ENCODE assay signal across 8 cellular contexts in the genomic region with DNA sequence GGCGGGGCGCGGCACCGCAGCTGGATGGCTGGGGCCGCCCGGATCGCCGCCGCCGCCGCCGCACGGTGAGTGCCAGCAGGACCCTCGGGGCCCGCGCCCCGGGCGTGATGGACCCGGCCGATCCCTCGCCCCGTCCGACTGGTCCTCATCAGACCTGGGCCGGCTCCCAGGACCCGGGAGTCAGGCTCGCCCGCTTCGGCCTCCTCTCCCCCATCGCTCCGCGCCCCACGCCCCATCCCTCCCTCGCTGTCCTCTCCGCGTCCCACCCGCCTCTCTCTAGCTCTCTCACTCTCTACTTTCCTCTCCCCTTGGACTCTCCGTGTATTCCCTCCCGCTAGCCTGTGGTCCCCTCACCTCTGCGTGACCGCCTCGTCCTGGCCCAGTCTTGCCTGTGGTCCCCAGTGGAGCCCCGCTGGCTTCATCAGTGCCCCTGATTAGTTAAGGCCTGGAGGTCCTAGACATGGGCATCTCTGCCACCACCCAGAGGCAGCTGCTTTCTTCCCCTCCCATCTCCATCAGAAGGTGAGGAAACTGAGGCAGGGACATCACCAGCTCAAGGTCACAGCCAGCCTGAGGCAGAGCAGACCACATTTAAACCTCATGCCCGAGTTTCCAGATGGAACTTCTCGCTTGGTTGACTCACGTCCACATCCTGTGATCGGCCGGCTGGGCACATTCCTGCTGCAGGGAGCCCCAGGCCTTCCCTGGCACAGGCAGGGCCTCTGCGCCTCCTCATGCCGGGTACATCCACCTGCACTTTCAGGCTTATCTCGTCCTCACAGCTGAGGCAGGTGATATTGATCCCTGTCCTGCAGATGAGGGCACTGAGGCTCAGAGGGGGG. TPM values are rescaled to one million over a fixed set of nuclear protein-coding genes. Genes with fewer than 3 reads are reported as not detected.
DNase-seq lines count a peak whose midpoint lies in the region; TF ChIP-seq lines count a peak whose summit lies in the region.

No MANE protein-coding gene starts in this region.

- no peaks in the 10 kb centered on the region for H3K9me3 Mint-ChIP-seq in activated CD4-positive, alpha-beta T cell treated with anti-CD3 and anti-CD28 coated beads, Interleukin-2, amount 10 ng/mL, durations not matched to agents 24 days and 14 days

- no peaks in the 10 kb centered on the region for H3K9me3 ChIP-seq in Loucy (ENCODE audit: insufficient read depth, low read depth, low read length)

- TF ChIP-seq CTCF in Loucy (conservative IDR thresholded peaks at IDR 0.05; ENCODE audit: low read length) = no peak
- peak; percentile 1 for TF ChIP-seq CTCF in brain microvascular endothelial cell (IDR thresholded peaks at IDR 0.05; ENCODE audit: low read depth, low read length, missing control alignments)

- no peaks in the 10 kb centered on the region for H3K27me3 ChIP-seq in Loucy (ENCODE audit: insufficient read depth, low read length, poor library complexity, severe bottlenecking)
- no peaks in the 10 kb centered on the region for H3K27me3 ChIP-seq in brain microvascular endothelial cell (replicated peaks)

- no peak for DNase-seq in activated CD4-positive, alpha-beta T cell treated with anti-CD3 and anti-CD28 coated beads, Interleukin-2, amount 10 ng/mL, durations not matched to agents 24 days and 14 days
- DNase-seq in activated CD4-positive, alpha-beta T cell treated with anti-CD3 and anti-CD28 coated beads, Interleukin-2, amount 50 U/mL, for 1 hour = no peak
- DNase-seq in brain microvascular endothelial cell = peak; percentile 69
- DNase-seq in iris pigment epithelial cell (ENCODE audit: low read depth) = peak; percentile 88
- DNase-seq in stimulated activated CD8-positive, alpha-beta memory T cell treated with anti-CD3 and anti-CD28 coated beads, Interleukin-4, amount 100 ng/mL, for 48 hours = peak; percentile 52
- no peak for DNase-seq in SIG-M5 (lab: John Stamatoyannopoulos, UW)
- DNase-seq in inferior parietal cortex (ENCODE audit: extremely low spot score) = no peak

- peaks cover 19% of the 10 kb centered on the region for H3K4me1 Mint-ChIP-seq in activated CD4-positive, alpha-beta T cell treated with anti-CD3 and anti-CD28 coated beads, Interleukin-2, amount 10 ng/mL, durations not matched to agents 24 days and 14 days

- peak overlapping the region; percentile 79 for H3K9ac ChIP-seq in Loucy (ENCODE audit: low read depth, low read length, poor library complexity, severe bottlenecking)

- H3K4me3 ChIP-seq in Loucy (ENCODE audit: low read length, poor library complexity, severe bottlenecking) (peak overlapping the region; percentile 81), brain microvascular endothelial cell (ENCODE audit: low read depth, low read length) (peak overlapping the region; percentile 89)

- peak overlapping the region; percentile 97 for H3K27ac Mint-ChIP-seq in activated CD4-positive, alpha-beta T cell treated with anti-CD3 and anti-CD28 coated beads, Interleukin-2, amount 10 ng/mL, durations not matched to agents 24 days and 14 days

- H3K4me2 ChIP-seq in Loucy (ENCODE audit: low read depth, low read length, poor library complexity, severe bottlenecking) = peak overlapping the region; percentile 93

- H3F3A ChIP-seq in Loucy (ENCODE audit: low read depth) = no peaks in the 10 kb centered on the region

- no peaks in the 10 kb centered on the region for H3K27me3 Mint-ChIP-seq in activated CD4-positive, alpha-beta T cell treated with anti-CD3 and anti-CD28 coated beads, Interleukin-2, amount 10 ng/mL, durations not matched to agents 24 days and 14 days

- peaks cover 6% of the 10 kb centered on the region for H3K36me3 Mint-ChIP-seq in activated CD4-positive, alpha-beta T cell treated with anti-CD3 and anti-CD28 coated beads, Interleukin-2, amount 10 ng/mL, durations not matched to agents 24 days and 14 days (ENCODE audit: low read depth)

- intact Hi-C loops in activated CD4-positive, alpha-beta T cell treated with anti-CD3 and anti-CD28 coated beads, Interleukin-2, amount 10 ng/mL, durations not matched to agents 24 days and 14 days (cut with micrococcal nuclease) = loop anchor here (1.0 kb wide), 4 partner anchors 17 to 232 kb away; a partner anchor contains a TSS

- H3K4me3 Mint-ChIP-seq in activated CD4-positive, alpha-beta T cell treated with anti-CD3 and anti-CD28 coated beads, Interleukin-2, amount 10 ng/mL, durations not matched to agents 24 days and 14 days = peak overlapping the region; percentile 97

- peak overlapping the region; percentile 85 for H3K27ac ChIP-seq in brain microvascular endothelial cell

- peak overlapping the region; percentile 72 for H2AFZ ChIP-seq in Loucy (ENCODE audit: low read length)

- no peaks in the 10 kb centered on the region for H3K36me3 ChIP-seq in Loucy (ENCODE audit: insufficient read depth, low read length)
- peaks cover 17% of the 10 kb centered on the region for H3K36me3 ChIP-seq in brain microvascular endothelial cell (replicated peaks)

- peaks cover 21% of the 10 kb centered on the region for H3K4me1 ChIP-seq in Loucy (ENCODE audit: insufficient read depth, low read length, poor library complexity, severe bottlenecking)

- no peaks in the 10 kb centered on the region for H3K9me2 ChIP-seq in Loucy (replicated peaks; ENCODE audit: low read depth, low read length)

- no peaks in the 10 kb centered on the region for H4K20me1 ChIP-seq in Loucy (ENCODE audit: insufficient read depth, low read length, poor library complexity, severe bottlenecking)

- in situ Hi-C loops in brain microvascular endothelial cell (cut with HindIII; ENCODE audit: low pct_ligation_motif_present, low sequenced_read_pairs) = no loop called here

- peaks cover 14% of the 10 kb centered on the region; the same call in 1 of the 2 replicates for H3K79me2 ChIP-seq in Loucy (ENCODE audit: insufficient read depth, low read length)

RNA-seq across cellular contexts. Expression of a gene that starts 0.4 kb away (rescaled TPM):
- total RNA-seq in activated CD4-positive, alpha-beta T cell treated with anti-CD3 and anti-CD28 coated beads, Interleukin-2, amount 10 ng/mL, durations not matched to agents 24 days and 14 days = 13.2 and 13.3 TPM in 2 replicates

RNA-seq across cellular contexts. Expression of a gene that starts 17.4 kb away (rescaled TPM):
- total RNA-seq in activated CD4-positive, alpha-beta T cell treated with anti-CD3 and anti-CD28 coated beads, Interleukin-2, amount 10 ng/mL, durations not matched to agents 24 days and 14 days = 230 and 234 TPM in 2 replicates

RNA-seq across cellular contexts. Expression of a gene that starts 30.5 kb away (rescaled TPM):
- total RNA-seq in activated CD4-positive, alpha-beta T cell treated with anti-CD3 and anti-CD28 coated beads, Interleukin-2, amount 10 ng/mL, durations not matched to agents 24 days and 14 days = not detected in 2 replicates

RNA-seq across cellular contexts. Expression of a gene that starts 40.1 kb away (rescaled TPM):
- 0.42 and 1.0 TPM in 2 replicates for total RNA-seq in activated CD4-positive, alpha-beta T cell treated with anti-CD3 and anti-CD28 coated beads, Interleukin-2, amount 10 ng/mL, durations not matched to agents 24 days and 14 days

RNA-seq across cellular contexts. Expression of a gene that starts 56.3 kb away (rescaled TPM):
- total RNA-seq in activated CD4-positive, alpha-beta T cell treated with anti-CD3 and anti-CD28 coated beads, Interleukin-2, amount 10 ng/mL, durations not matched to agents 24 days and 14 days = not detected in 2 replicates

Comparison
In these comparisons a context has a peak if more than half of its experiments do, and no peak if none do; other contexts are left out.
1. DNase-seq: peak in brain microvascular endothelial cell (single experiment), iris pigment epithelial cell (single experiment) and stimulated activated CD8-positive, alpha-beta memory T cell treated with anti-CD3 and anti-CD28 coated beads, Interleukin-4, amount 100 ng/mL, for 48 hours (single experiment); none in activated CD4-positive, alpha-beta T cell treated with anti-CD3 and anti-CD28 coated beads, Interleukin-2, amount 10 ng/mL, durations not matched to agents 24 days and 14 days (single experiment), activated CD4-positive, alpha-beta T cell treated with anti-CD3 and anti-CD28 coated beads, Interleukin-2, amount 50 U/mL, for 1 hour (single experiment), SIG-M5 (single experiment) and inferior parietal cortex (single experiment).